In genomic region chr22:25235547-25236290, GRCh38 we compare ENCODE assay signal across 8 cellular contexts. TPM values are rescaled to one million over a fixed set of nuclear protein-coding genes. Genes with fewer than 3 reads are reported as not detected.
DNase-seq lines count a peak whose midpoint lies in the region; ATAC-seq and TF ChIP-seq lines count a peak whose summit lies in the region.

No MANE protein-coding gene starts in this region.

- CTCF ChIA-PET in activated CD4-positive, alpha-beta memory T cell treated with anti-CD3 and anti-CD28 coated beads for 36 hours (lab: Charles Lee): interaction anchor here (0.6 to 1.6 kb wide), 8 partner anchors 18 to 209 kb away, joined by 3 to 5 read pairs (median 3); no protein-coding TSS in a partner anchor

- intact Hi-C loops in activated CD4-positive, alpha-beta memory T cell treated with anti-CD3 and anti-CD28 coated beads for 36 hours (cut with micrococcal nuclease): loop anchor here (10.0 kb wide), 1 partner anchor 99 kb away; no protein-coding TSS in a partner anchor

- TF ChIP-seq CTCF in lung (IDR thresholded peaks at IDR 0.05; ENCODE audit: control extremely low read depth, extremely low read depth): peak; percentile 40

- peaks cover 31% of the 10 kb centered on the region for H3K27me3 Mint-ChIP-seq in activated CD4-positive, alpha-beta memory T cell treated with anti-CD3 and anti-CD28 coated beads for 36 hours

- no peak overlapping the region for H3K4me3 Mint-ChIP-seq in activated CD4-positive, alpha-beta memory T cell treated with anti-CD3 and anti-CD28 coated beads for 36 hours

- H3K4me1 Mint-ChIP-seq in activated CD4-positive, alpha-beta memory T cell treated with anti-CD3 and anti-CD28 coated beads for 36 hours (ENCODE audit: low read depth): peaks cover 4% of the 10 kb centered on the region

- H3K27ac ChIP-seq in lung (ENCODE audit: low read depth in 1 of 2, low read length in 1 of 2): no peak overlapping the region

- DNase-seq in DMS 273 treated with DMSO at 0.1 percent for 48 hours (lab: John Stamatoyannopoulos, UW): peak; percentile 34
- peak; percentile 37 to 79 for DNase-seq in NCI-H524 (lab: John Stamatoyannopoulos, UW)
- DNase-seq in activated CD4-positive, alpha-beta memory T cell treated with anti-CD3 and anti-CD28 coated beads for 36 hours: peak; percentile 83
- DNase-seq in effector CD4-positive, alpha-beta T cell: peak; percentile 19
- peak; percentile 71 for DNase-seq in lung (ENCODE audit: low spot score)
- DNase-seq in stimulated activated CD8-positive, alpha-beta memory T cell treated with anti-CD3 and anti-CD28 coated beads, Interleukin-15, amount 100 ng/mL, for 1 hour (ENCODE audit: low read depth): peak; percentile 22

- H3K27ac Mint-ChIP-seq in activated CD4-positive, alpha-beta memory T cell treated with anti-CD3 and anti-CD28 coated beads for 36 hours: no peak overlapping the region

- no peaks in the 10 kb centered on the region for H3K36me3 ChIP-seq in lung (ENCODE audit: control insufficient read depth in 2 of 2, insufficient read depth in 2 of 2, low read length in 2 of 2)

- H3K4me1 ChIP-seq in lung (ENCODE audit: control insufficient read depth in 2 of 2, insufficient read depth in 2 of 2, low read length in 2 of 2): peaks cover 0 to 4% of the 10 kb centered on the region in 2 donors

- peak; percentile 77 for ATAC-seq in HG02943 (IDR thresholded peaks at IDR 0.05; ENCODE audit: low read depth, unreplicated experiment)
- ATAC-seq in lung (ENCODE audit: insufficient read depth, low FRiP score): peak; percentile 83
- no peak for ATAC-seq in GM21367 (IDR thresholded peaks at IDR 0.05; ENCODE audit: unreplicated experiment)

- POLR2A ChIA-PET in activated CD4-positive, alpha-beta memory T cell treated with anti-CD3 and anti-CD28 coated beads for 36 hours (lab: Charles Lee): no interaction called here

- H3K27me3 ChIP-seq in lung (ENCODE audit: control insufficient read depth, insufficient read depth): no peaks in the 10 kb centered on the region

- 13 to 14% methylated on average over 30 of the region's 30 CpGs for WGBS in lung, 2 donors

- peaks cover 0 to 2% of the 10 kb centered on the region in 2 donors for H3K9me3 ChIP-seq in lung (ENCODE audit: control insufficient read depth in 2 of 2, insufficient read depth in 1 of 2, low read length in 1 of 2)

- no peak overlapping the region for H3K4me3 ChIP-seq in lung

- H3K9me3 Mint-ChIP-seq in activated CD4-positive, alpha-beta memory T cell treated with anti-CD3 and anti-CD28 coated beads for 36 hours: no peaks in the 10 kb centered on the region

- no peaks in the 10 kb centered on the region for H3K36me3 Mint-ChIP-seq in activated CD4-positive, alpha-beta memory T cell treated with anti-CD3 and anti-CD28 coated beads for 36 hours

RNA-seq across cellular contexts. Expression of gene CRYBB2, which starts 16.3 kb away (rescaled TPM):
- total RNA-seq in activated CD4-positive, alpha-beta memory T cell treated with anti-CD3 and anti-CD28 coated beads for 36 hours: not detected
- under 1 TPM in 1 of 2 donors, not detected in 1; 0.31 TPM for total RNA-seq in lung
- under 1 TPM; 0.08 to 0.65 TPM for polyA plus RNA-seq in lung

RNA-seq across cellular contexts. Expression of gene CRYBB3, which starts 36.1 kb away (rescaled TPM):
- under 1 TPM; 0.27 to 0.43 TPM for total RNA-seq in activated CD4-positive, alpha-beta memory T cell treated with anti-CD3 and anti-CD28 coated beads for 36 hours
- total RNA-seq in lung: not detected
- polyA plus RNA-seq in lung: under 1 TPM in 1 of 2 donors, not detected in 1; 0.53 TPM

Comparison
In these comparisons a context has a peak if more than half of its experiments do, and no peak if none do; other contexts are left out.
1. DNase-seq: peak in every context shown above with its lines; median percentile 83 in activated CD4-positive, alpha-beta memory T cell treated with anti-CD3 and anti-CD28 coated beads for 36 hours; 71 in lung; 58 in NCI-H524; 34 in DMS 273 treated with DMSO at 0.1 percent for 48 hours; 22 in stimulated activated CD8-positive, alpha-beta memory T cell treated with anti-CD3 and anti-CD28 coated beads, Interleukin-15, amount 100 ng/mL, for 1 hour; 19 in effector CD4-positive, alpha-beta T cell.